ENCODE assay signal across 8 cellular contexts in genomic region chr18:51151568-51152511, GRCh38.
DNase-seq lines count a peak whose midpoint lies in the region; ATAC-seq lines count a peak whose summit lies in the region.

No MANE protein-coding gene starts in this region.

- ATAC-seq in GM21423 (IDR thresholded peaks at IDR 0.05; ENCODE audit: unreplicated experiment) (peak; percentile 19), GM18858 (IDR thresholded peaks at IDR 0.05; ENCODE audit: unreplicated experiment) (no peak)

- H3K9me3 Mint-ChIP-seq in activated naive CD4-positive, alpha-beta T cell treated with anti-CD3 and anti-CD28 coated beads, Interleukin-2, amount 50 U/mL, for 24 hours: no peaks in the 10 kb centered on the region

- DNase-seq in RPMI8226 (peak; percentile 87), NCI-H2107 treated with DMSO at 0.1 percent for 48 hours (lab: John Stamatoyannopoulos, UW; ENCODE audit: unreplicated experiment) (no peak), posterior cingulate gyrus (no peak), substantia nigra (lab: John Stamatoyannopoulos, UW) (no peak)
- DNase-seq in stimulated activated CD8-positive, alpha-beta memory T cell treated with anti-CD3 and anti-CD28 coated beads, Interleukin-12 subunit alpha, Interleukin-12 subunit beta, amount 100 ng/mL, for 4 hours (ENCODE audit: low read depth): peak; percentile 74

- intact Hi-C loops in posterior cingulate gyrus (cut with DNase I): no loop called here

- H3K27ac ChIP-seq in substantia nigra (ENCODE audit: low read depth, low read length, poor library complexity, severe bottlenecking): no peak overlapping the region

- peak overlapping the region; percentile 80 for H3K4me3 Mint-ChIP-seq in activated naive CD4-positive, alpha-beta T cell treated with anti-CD3 and anti-CD28 coated beads, Interleukin-2, amount 50 U/mL, for 24 hours

- H3K36me3 Mint-ChIP-seq in activated naive CD4-positive, alpha-beta T cell treated with anti-CD3 and anti-CD28 coated beads, Interleukin-2, amount 50 U/mL, for 24 hours: no peaks in the 10 kb centered on the region

- H3K27ac Mint-ChIP-seq in activated naive CD4-positive, alpha-beta T cell treated with anti-CD3 and anti-CD28 coated beads, Interleukin-2, amount 50 U/mL, for 24 hours: peak overlapping the region; percentile 99

- H3K27me3 Mint-ChIP-seq in activated naive CD4-positive, alpha-beta T cell treated with anti-CD3 and anti-CD28 coated beads, Interleukin-2, amount 50 U/mL, for 24 hours: no peaks in the 10 kb centered on the region

- peaks cover 56% of the 10 kb centered on the region for H3K4me1 Mint-ChIP-seq in activated naive CD4-positive, alpha-beta T cell treated with anti-CD3 and anti-CD28 coated beads, Interleukin-2, amount 50 U/mL, for 24 hours

Comparison
In these comparisons a context has a peak if more than half of its experiments do, and no peak if none do; other contexts are left out.
1. DNase-seq: peak in RPMI8226 (single experiment) and stimulated activated CD8-positive, alpha-beta memory T cell treated with anti-CD3 and anti-CD28 coated beads, Interleukin-12 subunit alpha, Interleukin-12 subunit beta, amount 100 ng/mL, for 4 hours (single experiment); none in NCI-H2107 treated with DMSO at 0.1 percent for 48 hours (single experiment), posterior cingulate gyrus (0 of 10) and substantia nigra (0 of 49).